Comparison of ENCODE assay signal across 8 cellular contexts in genomic region chr3:57756528-57757401, GRCh38. TPM values are rescaled to one million over a fixed set of nuclear protein-coding genes. Genes with fewer than 3 reads are reported as not detected.
DNase-seq lines count a peak whose midpoint lies in the region; ATAC-seq, FAIRE-seq and TF ChIP-seq lines count a peak whose summit lies in the region.

No MANE protein-coding gene starts in this region.

- no peaks in the 10 kb centered on the region for H3K9me3 ChIP-seq in CD4-positive, alpha-beta memory T cell (ENCODE audit: control insufficient read depth in 1 of 2, low read length in 2 of 2)
- H3K9me3 ChIP-seq in HUES6 (ENCODE audit: control insufficient read depth, insufficient read depth, low read depth, low read length): no peaks in the 10 kb centered on the region
- H3K9me3 ChIP-seq in colonic mucosa: no peaks in the 10 kb centered on the region
- no peaks in the 10 kb centered on the region for H3K9me3 ChIP-seq in HepG2 (ENCODE audit: low read length)

- H4K20me1 ChIP-seq in HepG2 (ENCODE audit: insufficient read depth, low read length): peaks cover 18% of the 10 kb centered on the region

- H3K4me2 ChIP-seq in HepG2 (ENCODE audit: low read depth, low read length): peak overlapping the region; percentile 96

- no peaks in the 10 kb centered on the region for H3K27me3 ChIP-seq in CD4-positive, alpha-beta memory T cell (ENCODE audit: insufficient read depth, low read length)
- H3K27me3 ChIP-seq in HUES6 (ENCODE audit: control insufficient read depth, insufficient read depth, low read length): no peaks in the 10 kb centered on the region
- no peaks in the 10 kb centered on the region for H3K27me3 ChIP-seq in colonic mucosa
- no peaks in the 10 kb centered on the region; a peak in 1 of 5 replicates for H3K27me3 ChIP-seq in HepG2 (ENCODE audit: control insufficient read depth in 1 of 2, insufficient read depth in 2 of 2, low read length in 2 of 2)

- H3K4me1 ChIP-seq in CD4-positive, alpha-beta memory T cell (ENCODE audit: insufficient read depth, low read length): peaks cover 46% of the 10 kb centered on the region
- H3K4me1 ChIP-seq in HUES6 (ENCODE audit: control insufficient read depth, insufficient read depth, low read length) (peaks cover 8% of the 10 kb centered on the region; the same call in 1 of the 2 replicates), colonic mucosa (peaks cover 9% of the 10 kb centered on the region), HepG2 (ENCODE audit: insufficient read depth, low read length) (peaks cover 34% of the 10 kb centered on the region)

- WGBS in HepG2 (ENCODE audit: low lambda C conversion rate): under 1% methylated on average over 23 of the region's 84 CpGs

- H3K36me3 ChIP-seq in CD4-positive, alpha-beta memory T cell (ENCODE audit: insufficient read depth, low read length): no peaks in the 10 kb centered on the region
- peaks cover 14% of the 10 kb centered on the region for H3K36me3 ChIP-seq in HUES6 (ENCODE audit: control insufficient read depth, insufficient read depth, low read length)
- H3K36me3 ChIP-seq in colonic mucosa: no peaks in the 10 kb centered on the region
- H3K36me3 ChIP-seq in HepG2 (replicated peaks in 1 of 2; ENCODE audit: control insufficient read depth in 1 of 2, insufficient read depth in 2 of 2, low read length in 2 of 2): peaks cover 0 to 1% of the 10 kb centered on the region in 2 experiments; a peak in 3 of 5 replicates

- in situ Hi-C loops in HepG2 (cut with HindIII; ENCODE audit: extremely low pct_ligation_motif_present, low pct_unique_long_range_greater_than_20kb): no loop called here

- no peak for FAIRE-seq in HepG2 (lab: Jason Lieb, UNC)

- no peak for TF ChIP-seq POLR2A in HepG2 (IDR thresholded peaks at IDR 0.05; ENCODE audit: insufficient read depth in 1 of 2, low read depth in 2 of 2, low read length in 2 of 2)

- TF ChIP-seq RAD21 in HepG2 (CRISPR knock-in tag; IDR thresholded peaks at IDR 0.05): no peak

- H3K4me3 ChIP-seq in CD4-positive, alpha-beta memory T cell (ENCODE audit: low read length in 2 of 2): peak overlapping the region; percentile 40 to 81
- H3K4me3 ChIP-seq in HUES6 (ENCODE audit: low read depth, low read length): peak overlapping the region; percentile 81
- H3K4me3 ChIP-seq in colonic mucosa: peak overlapping the region; percentile 89
- peak overlapping the region; percentile 88 to 96 (median 94) for H3K4me3 ChIP-seq in HepG2 (replicated peaks in 1 of 3; ENCODE audit: insufficient read depth in 1 of 3, low read depth in 2 of 3, low read length in 3 of 3)

- H3K9ac ChIP-seq in HUES6 (ENCODE audit: low read length) (peak overlapping the region; percentile 90), colonic mucosa (ENCODE audit: low read depth in 2 of 2, low read length in 2 of 2) (peak overlapping the region; percentile 81 to 84), HepG2 (ENCODE audit: insufficient read depth, low read depth, low read length) (peak overlapping the region; percentile 96)

- TF ChIP-seq EP300 in HepG2 (IDR thresholded peaks at IDR 0.05; ENCODE audit: low read depth in 2 of 2, low read length in 2 of 2): no peak
- no peak for TF ChIP-seq EP300 in HepG2 (CRISPR knock-in tag; IDR thresholded peaks at IDR 0.05; ENCODE audit: borderline replicate concordance)

- no peaks in the 10 kb centered on the region for H3K9me3 Mint-ChIP-seq in CD4-positive, alpha-beta memory T cell

- CTCF ChIA-PET in CD4-positive, alpha-beta memory T cell (lab: Charles Lee; ENCODE audit: partially characterized antibody): interaction anchor here (0.8 to 1.3 kb wide), 2 partner anchors 159 to 359 kb away, joined by 3 to 4 read pairs; partner anchors contain the start of gene ARF4
- CTCF ChIA-PET in HepG2 (lab: Yijun Ruan, JAX; ENCODE audit: low intra/inter-chr PET ratio, low total read pairs): no interaction called here

- no peaks in the 10 kb centered on the region for H3K27me3 Mint-ChIP-seq in CD4-positive, alpha-beta memory T cell

- intact Hi-C loops in CD4-positive, alpha-beta memory T cell (cut with micrococcal nuclease): loop anchor here (1.0 to 5.0 kb wide), 7 partner anchors 46 to 528 kb away; partner anchors contain the start of genes ARF4, DENND6A and PDE12
- intact Hi-C loops in colonic mucosa (cut with DNase I) (loop anchor here (10.0 kb wide), 1 partner anchor 162 kb away; the partner anchor contains the start of gene ARF4), HepG2 (cut with micrococcal nuclease; ENCODE audit: unreplicated experiment) (loop anchor here (2.0 to 5.0 kb wide), 4 partner anchors 64 to 159 kb away; partner anchors contain the start of genes ARF4 and DENND6A)

- peaks cover 18 to 30% of the 10 kb centered on the region in 2 donors for H3K36me3 Mint-ChIP-seq in CD4-positive, alpha-beta memory T cell

- peak; percentile 15 for ATAC-seq in GM21390 (IDR thresholded peaks at IDR 0.05; ENCODE audit: unreplicated experiment)
- peak; percentile 61 for ATAC-seq in HepG2

- peak overlapping the region; percentile 86 to 98 (median 96) for H3K27ac Mint-ChIP-seq in CD4-positive, alpha-beta memory T cell

- BruUV-seq in HepG2 (replicated peaks; lab: Mats Ljungman, UMichigan): no TSS peak

- peaks cover 53% of the 10 kb centered on the region for H3K79me2 ChIP-seq in HepG2 (ENCODE audit: insufficient read depth, low read length)

- H3K4me3 Mint-ChIP-seq in CD4-positive, alpha-beta memory T cell: peak overlapping the region; percentile 96 to 99 (median 98)

- peak; percentile 8 to 37 (median 18) for DNase-seq in CD4-positive, alpha-beta memory T cell
- peak; percentile 16 to 27 for DNase-seq in activated CD4-positive, alpha-beta T cell treated with anti-CD3 and anti-CD28 coated beads for 4 hours
- DNase-seq in colonic mucosa: peak; percentile 50
- DNase-seq in HepG2 (ENCODE audit: low spot score): peak; percentile 40
- peak; percentile 19 to 40 for DNase-seq in stimulated activated CD4-positive, alpha-beta T cell treated with anti-CD3 and anti-CD28 coated beads, Interleukin-4, amount 100 ng/mL, for 48 hours (ENCODE audit: low read depth in 2 of 2)
- no peak for DNase-seq in NCI-H2227 (lab: John Stamatoyannopoulos, UW; ENCODE audit: unreplicated experiment)

- peaks cover 23 to 49% (median 38%) of the 10 kb centered on the region in 4 donors for H3K4me1 Mint-ChIP-seq in CD4-positive, alpha-beta memory T cell

- no peak overlapping the region for H2AFZ ChIP-seq in HepG2 (ENCODE audit: low read length)

- H3K27ac ChIP-seq in CD4-positive, alpha-beta memory T cell (ENCODE audit: low read depth, low read length): peak overlapping the region; percentile 77
- H3K27ac ChIP-seq in HUES6 (ENCODE audit: low read depth, low read length) (peak overlapping the region; percentile 97), colonic mucosa (peak overlapping the region; percentile 80), HepG2 (ENCODE audit: extremely low read length, insufficient read depth, low read length) (peak overlapping the region; percentile 81)

- POLR2A ChIA-PET in CD4-positive, alpha-beta memory T cell (lab: Charles Lee; ENCODE audit: partially characterized antibody): interaction anchor here (0.6 to 3.5 kb wide), 17 partner anchors 8 to 1031 kb away, joined by 3 to 57 read pairs (median 5); partner anchors contain the start of genes ARF4, DENND6A and PDE12
- POLR2A ChIA-PET in HepG2 (lab: Yijun Ruan, JAX): interaction anchor here (0.7 to 1.8 kb wide), 12 partner anchors 14 to 201 kb away, joined by 3 to 19 read pairs (median 4); partner anchors contain the start of genes ARF4, DENND6A and PDE12

- TF ChIP-seq CTCF in colonic mucosa (IDR thresholded peaks at IDR 0.05): no peak
- TF ChIP-seq CTCF in HepG2 (CRISPR knock-in tag; IDR thresholded peaks at IDR 0.05): no peak

TF ChIP-seq in HepG2, 621 proteins besides CTCF, POLR2A, EP300 and RAD21 (continues in another document):
- no peak for TF ChIP-seq ZNF639 (CRISPR knock-in tag; conservative IDR thresholded peaks at IDR 0.05)
- TF ChIP-seq PHF5A (CRISPR knock-in tag; IDR thresholded peaks at IDR 0.05; ENCODE audit: low read depth, unreplicated experiment): no peak

RNA-seq across cellular contexts. Expression of gene SLMAP, which starts 0.7 kb away (rescaled TPM):
- total RNA-seq in CD4-positive, alpha-beta memory T cell: 10 to 100 TPM; 58.6 to 69.0 TPM
- 10 to 100 TPM; 17.5 to 27.4 TPM for polyA plus RNA-seq in CD4-positive, alpha-beta memory T cell
- total RNA-seq in colonic mucosa (100 to 1,000 TPM in 1 of 2 donors, 10 to 100 TPM in 1; 81.1 to 124 TPM), HepG2 (2016; rRNA removed; fragmentation: Illumina TruSeq; extraction: Trizol) (48.3 and 61.3 TPM in 2 replicates)
- 16.5 and 17.6 TPM in 2 replicates for total RNA-seq in HepG2 (2016; cell fraction: cytosol; rRNA removed; fragmentation: Illumina TruSeq; extraction: Trizol; ENCODE audit: low read depth)
- total RNA-seq in HepG2 (2016; cell fraction: insoluble cytoplasmic fraction; rRNA removed; fragmentation: Illumina TruSeq; extraction: Trizol): 50.5 and 56.8 TPM in 2 replicates
- 26.6 and 29.2 TPM in 2 replicates for total RNA-seq in HepG2 (2016; cell fraction: membrane; rRNA removed; fragmentation: Illumina TruSeq; extraction: Trizol)
- 55.6 and 65.7 TPM in 2 replicates for total RNA-seq in HepG2 (2016; cell fraction: nucleus; rRNA removed; fragmentation: Illumina TruSeq; extraction: Trizol)
- polyA plus RNA-seq in HepG2 (2011; rRNA removed): 23.2 and 24.0 TPM in 2 replicates
- polyA plus RNA-seq in HepG2 (2011; cell fraction: cytosol; rRNA removed): 10.0 and 15.1 TPM in 2 replicates
- polyA plus RNA-seq in HepG2 (2011; cell fraction: nucleus; rRNA removed): 21.3 and 27.5 TPM in 2 replicates
- polyA plus RNA-seq in HepG2 (2012): 21.8 and 25.6 TPM in 2 replicates
- 1.7 and 2.2 TPM in 2 replicates for polyA plus RNA-seq in HepG2 (2016; cell fraction: cytosol; fragmentation: Illumina TruSeq; extraction: Trizol; ENCODE audit: low read depth)
- 40.5 and 40.7 TPM in 2 replicates for polyA plus RNA-seq in HepG2 (2016; cell fraction: insoluble cytoplasmic fraction; fragmentation: Illumina TruSeq; extraction: Trizol; ENCODE audit: low read depth)
- 10.4 and 10.5 TPM in 2 replicates for polyA plus RNA-seq in HepG2 (2016; cell fraction: membrane; fragmentation: Illumina TruSeq; extraction: Trizol; ENCODE audit: low read depth)
- 44.5 and 45.1 TPM in 2 replicates for polyA plus RNA-seq in HepG2 (2016; cell fraction: nucleus; fragmentation: Illumina TruSeq; extraction: Trizol; ENCODE audit: insufficient read depth, low read depth)
- polyA minus RNA-seq in HepG2 (2011; rRNA and poly(A)+ RNA removed; ENCODE audit: low replicate concordance): 90.9 and 106 TPM in 2 replicates
- 36.1 and 37.0 TPM in 2 replicates for polyA minus RNA-seq in HepG2 (2011; cell fraction: cytosol; rRNA and poly(A)+ RNA removed)
- 122 and 124 TPM in 2 replicates for polyA minus RNA-seq in HepG2 (2011; cell fraction: nucleus; rRNA and poly(A)+ RNA removed)
